ENCODE assay signal across 12 cellular contexts in genomic region chr14:81147140-81147897, GRCh38.
A peak's percentile ranks its signal among the peaks of the same experiment; 100 is the strongest.
DNase-seq lines count a peak whose midpoint lies in the region; ATAC-seq and TF ChIP-seq lines count a peak whose summit lies in the region.
"Had no signal": no experiment of that assay in that cellular context is flagged by ENCODE, and none has a peak within 500 bp of the region (broad histone marks: within the 10 kb centered on the region; RNA-seq: fewer than 3 reads in every experiment).

No MANE protein-coding gene starts in this region.

- H4K91ac ChIP-seq in neuronal stem cell (ENCODE audit: low read depth, low read length, poor library complexity): no peak overlapping the region

- H3K27me3 Mint-ChIP-seq in activated CD4-positive, alpha-beta T cell treated with anti-CD3 and anti-CD28 coated beads for 36 hours: no peaks in the 10 kb centered on the region

- CTCF ChIA-PET in activated CD4-positive, alpha-beta T cell treated with anti-CD3 and anti-CD28 coated beads for 36 hours (lab: Charles Lee): interaction anchor here (2.1 kb wide), 1 partner anchor 23 kb away, joined by 8 read pairs; no protein-coding TSS in a partner anchor

- TF ChIP-seq EP300 in suprapubic skin (IDR thresholded peaks at IDR 0.05): no peak

- no peak for TF ChIP-seq CTCF in suprapubic skin (IDR thresholded peaks at IDR 0.05)

- no peak overlapping the region for H2BK5ac ChIP-seq in neuronal stem cell (ENCODE audit: low read length)

- no peaks in the 10 kb centered on the region for H3K36me3 ChIP-seq in neuronal stem cell (replicated peaks in 1 of 2; ENCODE audit: control insufficient read depth in 2 of 2, insufficient read depth in 2 of 2, low read length in 2 of 2)
- no peaks in the 10 kb centered on the region for H3K36me3 ChIP-seq in suprapubic skin
- H3K36me3 ChIP-seq: neural progenitor cell, tibial nerve had no signal

- H3K9me3 Mint-ChIP-seq in activated CD4-positive, alpha-beta T cell treated with anti-CD3 and anti-CD28 coated beads for 36 hours (ENCODE audit: low read depth): no peaks in the 10 kb centered on the region
- H3K9me3 Mint-ChIP-seq: neural progenitor cell had no signal

- ATAC-seq in activated CD4-positive, alpha-beta T cell treated with anti-CD3 and anti-CD28 coated beads for 36 hours: peak; percentile 61
- ATAC-seq in GM21529 (IDR thresholded peaks at IDR 0.05; ENCODE audit: unreplicated experiment) (peak; percentile 77), HG03460 (IDR thresholded peaks at IDR 0.05; ENCODE audit: unreplicated experiment) (peak; percentile 77)

- H3K18ac ChIP-seq in neuronal stem cell (ENCODE audit: low read length): no peak overlapping the region

- H3K9me3 ChIP-seq in neuronal stem cell (replicated peaks in 1 of 2; ENCODE audit: control insufficient read depth in 2 of 2, insufficient read depth in 1 of 2, low read depth in 1 of 2, low read length in 2 of 2) (no peaks in the 10 kb centered on the region), suprapubic skin (no peaks in the 10 kb centered on the region)
- H3K9me3 ChIP-seq: tibial nerve had no signal

- no peaks in the 10 kb centered on the region for H3K36me3 Mint-ChIP-seq in activated CD4-positive, alpha-beta T cell treated with anti-CD3 and anti-CD28 coated beads for 36 hours (ENCODE audit: low read depth)
- H3K36me3 Mint-ChIP-seq: neural progenitor cell had no signal

- no peak overlapping the region for H3K14ac ChIP-seq in neuronal stem cell (ENCODE audit: low read length)

- no peak for TF ChIP-seq POLR2A in suprapubic skin (IDR thresholded peaks at IDR 0.05)

- no peak overlapping the region for H3K4me2 ChIP-seq in neuronal stem cell (ENCODE audit: insufficient read depth, low read length, poor library complexity, severe bottlenecking)
- H3K4me2 ChIP-seq: neural progenitor cell had no signal

- no peak overlapping the region for H4K8ac ChIP-seq in neuronal stem cell (ENCODE audit: low read depth, low read length)

- H3K27ac ChIP-seq in neuronal stem cell (replicated peaks; ENCODE audit: low read length) (no peak overlapping the region), suprapubic skin (no peak overlapping the region)
- H3K27ac ChIP-seq: neural progenitor cell, tibial nerve had no signal

- no peak overlapping the region for H3K23ac ChIP-seq in neuronal stem cell (ENCODE audit: low read depth, low read length, poor library complexity)

- H2BK15ac ChIP-seq in neuronal stem cell (ENCODE audit: low read length): no peak overlapping the region

- intact Hi-C loops in activated CD4-positive, alpha-beta T cell treated with anti-CD3 and anti-CD28 coated beads for 36 hours (cut with DNase I, micrococcal nuclease): no loop called here

- no peak overlapping the region for H2AK5ac ChIP-seq in neuronal stem cell (ENCODE audit: low read depth, low read length)

- H3K9ac ChIP-seq in neuronal stem cell (ENCODE audit: low read depth, low read length, poor library complexity): no peak overlapping the region
- H3K9ac ChIP-seq: neural progenitor cell had no signal

- H3K27ac Mint-ChIP-seq in activated CD4-positive, alpha-beta T cell treated with anti-CD3 and anti-CD28 coated beads for 36 hours: no peak overlapping the region
- H3K27ac Mint-ChIP-seq: neural progenitor cell had no signal

- H3K4me1 Mint-ChIP-seq in activated CD4-positive, alpha-beta T cell treated with anti-CD3 and anti-CD28 coated beads for 36 hours: peaks cover 9% of the 10 kb centered on the region
- H3K4me1 Mint-ChIP-seq: neural progenitor cell had no signal

- no peak overlapping the region for H3K4me3 Mint-ChIP-seq in activated CD4-positive, alpha-beta T cell treated with anti-CD3 and anti-CD28 coated beads for 36 hours
- H3K4me3 Mint-ChIP-seq: neural progenitor cell had no signal

- no peak overlapping the region for H3K4ac ChIP-seq in neuronal stem cell (ENCODE audit: low read length)

- no peaks in the 10 kb centered on the region for H3K4me1 ChIP-seq in neuronal stem cell (ENCODE audit: control insufficient read depth in 2 of 2, insufficient read depth in 1 of 2, low read depth in 1 of 2, low read length in 2 of 2)
- H3K4me1 ChIP-seq in suprapubic skin: no peaks in the 10 kb centered on the region
- H3K4me1 ChIP-seq: neural progenitor cell, tibial nerve had no signal

- DNase-seq in activated CD4-positive, alpha-beta T cell treated with anti-CD3 and anti-CD28 coated beads for 36 hours: peak; percentile 16
- DNase-seq in activated CD4-positive, alpha-beta T cell treated with anti-CD3 and anti-CD28 coated beads, Interleukin-2, amount 50 U/mL, for 1 hour: no peak
- DNase-seq in neuronal stem cell (ENCODE audit: low spot score) (no peak), pons (ENCODE audit: low spot score) (no peak), H4 (ENCODE audit: low spot score) (no peak), suprapubic skin (ENCODE audit: low spot score in 2 of 2) (no peak)
- DNase-seq: activated CD4-positive, CD25-positive, alpha-beta regulatory T cell treated with anti-CD3 and anti-CD28 coated beads, Interleukin-2, amount 50 U/mL, for 72 hours; activated gamma-delta T cell treated with Interleukin-2 at 50 U/mL for 16 hours had no signal

- H3K4me3 ChIP-seq in neuronal stem cell (ENCODE audit: low read length in 2 of 2) (no peak overlapping the region), suprapubic skin (no peak overlapping the region)
- H3K4me3 ChIP-seq: neural progenitor cell, tibial nerve had no signal

- H3K79me1 ChIP-seq in neuronal stem cell (ENCODE audit: low read depth, low read length): no peaks in the 10 kb centered on the region

- H3K27me3 ChIP-seq in neuronal stem cell (ENCODE audit: control insufficient read depth in 3 of 3, insufficient read depth in 3 of 3, low read depth in 1 of 3, low read length in 3 of 3): no peaks in the 10 kb centered on the region
- no peaks in the 10 kb centered on the region for H3K27me3 ChIP-seq in suprapubic skin
- H3K27me3 ChIP-seq: neural progenitor cell, tibial nerve had no signal

- POLR2A ChIA-PET in activated CD4-positive, alpha-beta T cell treated with anti-CD3 and anti-CD28 coated beads for 36 hours (lab: Charles Lee): no interaction called here

- WGBS in neuronal stem cell (ENCODE audit: extremely low coverage in 2 of 2, insufficient read length in 2 of 2, insufficient replicate concordance in 1 of 2), 2 donors: no CpG with 5 or more reads among the region's 2 CpGs
- WGBS in suprapubic skin: 59% methylated on average over 2 of the region's 2 CpGs

- H2AFZ ChIP-seq in neuronal stem cell (ENCODE audit: low read length): peak overlapping the region; percentile 12
- H2AFZ ChIP-seq: neural progenitor cell had no signal

- H2BK120ac ChIP-seq in neuronal stem cell (ENCODE audit: low read depth, low read length): no peak overlapping the region

- H2BK12ac ChIP-seq in neuronal stem cell (ENCODE audit: low read length): no peak overlapping the region
